ENCODE assay signal across 8 cellular contexts in the genomic region with DNA sequence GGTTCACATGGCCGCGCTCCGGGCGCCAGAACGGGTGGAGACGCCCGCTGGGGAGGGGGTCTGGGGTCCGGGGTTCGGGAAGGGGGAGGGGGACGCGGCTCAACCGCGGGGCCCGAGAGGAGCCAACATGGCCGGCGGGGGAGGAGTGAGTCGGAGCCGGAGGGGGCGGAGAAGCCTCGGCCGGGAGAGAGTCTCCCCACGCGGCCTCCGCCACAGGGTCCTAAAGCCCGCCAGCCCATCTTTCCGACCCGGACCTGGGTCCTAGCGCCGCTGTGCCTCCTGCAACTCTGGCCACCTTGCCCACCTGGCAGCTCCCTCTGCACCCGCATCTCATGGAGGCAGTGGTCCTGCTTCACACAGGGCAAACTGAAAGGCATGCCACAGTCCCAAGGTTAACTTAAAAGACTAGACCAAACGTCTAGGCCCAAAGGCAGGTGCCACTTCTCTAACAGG. TPM values are rescaled to one million over a fixed set of nuclear protein-coding genes. Genes with fewer than 3 reads are reported as not detected.
DNase-seq lines count a peak whose midpoint lies in the region; ATAC-seq and TF ChIP-seq lines count a peak whose summit lies in the region.

Gene BAZ2A, minus strand, starts transcription at position 147 of the 453 bp plus-strand sequence. CDS start 12,796 bp downstream, outside the sequence.

- H3K4me3 ChIP-seq in GM12864 (ENCODE audit: low read depth, low read length) (peak within 1 kb of the TSS; percentile 99), testis (peak within 1 kb of the TSS; percentile 88 to 100)

- TF ChIP-seq CTCF in GM12864 (IDR thresholded peaks at IDR 0.05; ENCODE audit: low read depth, low read length, missing control alignments) (no peak), osteocyte (IDR thresholded peaks at IDR 0.05) (no peak), testis (IDR thresholded peaks at IDR 0.05) (no peak)

- H3K27me3 ChIP-seq in testis = no peaks in the 10 kb centered on the region

- no peaks in the 10 kb centered on the region for H3K36me3 ChIP-seq in testis (ENCODE audit: low read depth, missing control alignments)

- H3K9me3 ChIP-seq in testis = no peaks in the 10 kb centered on the region

- intact Hi-C loops in Right ventricle myocardium inferior (cut with DNase I) (loop anchor here (5.0 kb wide), 1 partner anchor 38 kb away; no protein-coding TSS in a partner anchor), testis (cut with DNase I; ENCODE audit: low total_unique reads) (no loop called here)

- TF ChIP-seq POLR2A in testis (IDR thresholded peaks at IDR 0.05) = no peak

- ATAC-seq in HG02642 (IDR thresholded peaks at IDR 0.05; ENCODE audit: poor library complexity, unreplicated experiment) = peak; percentile 65
- peak; percentile 70 for ATAC-seq in activated naive CD8-positive, alpha-beta T cell treated with anti-CD3 and anti-CD28 coated beads, Interleukin-2, amount 10 ng/mL, durations not matched to agents 7 days and 5 days (ENCODE audit: low read depth)
- peak; percentile 90 for ATAC-seq in Right ventricle myocardium inferior

- peak within 1 kb of the TSS; percentile 86 for H3K27ac Mint-ChIP-seq in activated naive CD8-positive, alpha-beta T cell treated with anti-CD3 and anti-CD28 coated beads, Interleukin-2, amount 10 ng/mL, durations not matched to agents 7 days and 5 days
- H3K27ac Mint-ChIP-seq in osteocyte (ENCODE audit: unreplicated experiment) = peak within 1 kb of the TSS; percentile 92

- DNase-seq in GM12864 (ENCODE audit: low read depth) (no peak), NCI-H128 (lab: John Stamatoyannopoulos, UW; ENCODE audit: unreplicated experiment) (peak; percentile 80), SW480 (ENCODE audit: low spot score) (peak; percentile 79), Right ventricle myocardium inferior (ENCODE audit: missing footprints) (peak; percentile 95), osteocyte (ENCODE audit: extremely low spot score, unreplicated experiment) (peak; percentile 93), testis (peak; percentile 98)
- DNase-seq in activated naive CD8-positive, alpha-beta T cell treated with anti-CD3 and anti-CD28 coated beads, Interleukin-2, amount 10 ng/mL, durations not matched to agents 7 days and 5 days = peak; percentile 88

- H3K4me3 Mint-ChIP-seq in activated naive CD8-positive, alpha-beta T cell treated with anti-CD3 and anti-CD28 coated beads, Interleukin-2, amount 10 ng/mL, durations not matched to agents 7 days and 5 days = peak within 1 kb of the TSS; percentile 84
- H3K4me3 Mint-ChIP-seq in osteocyte (ENCODE audit: unreplicated experiment) = peak within 1 kb of the TSS; percentile 87

- peaks cover 12% of the 10 kb centered on the region for H3K36me3 Mint-ChIP-seq in activated naive CD8-positive, alpha-beta T cell treated with anti-CD3 and anti-CD28 coated beads, Interleukin-2, amount 10 ng/mL, durations not matched to agents 7 days and 5 days
- peaks cover 7% of the 10 kb centered on the region for H3K36me3 Mint-ChIP-seq in osteocyte (ENCODE audit: unreplicated experiment)

- peaks cover 64% of the 10 kb centered on the region for H3K4me1 Mint-ChIP-seq in activated naive CD8-positive, alpha-beta T cell treated with anti-CD3 and anti-CD28 coated beads, Interleukin-2, amount 10 ng/mL, durations not matched to agents 7 days and 5 days
- H3K4me1 Mint-ChIP-seq in osteocyte (ENCODE audit: unreplicated experiment) = peaks cover 62% of the 10 kb centered on the region

- 0 to 1% methylated on average over 1 to 31 of the region's 31 CpGs for WGBS in testis, 2 donors

- H3K27ac ChIP-seq in testis = peak within 1 kb of the TSS; percentile 97

- H3K4me1 ChIP-seq in testis = peaks cover 53% of the 10 kb centered on the region

- H3K9me3 Mint-ChIP-seq in activated naive CD8-positive, alpha-beta T cell treated with anti-CD3 and anti-CD28 coated beads, Interleukin-2, amount 10 ng/mL, durations not matched to agents 7 days and 5 days = no peaks in the 10 kb centered on the region
- no peaks in the 10 kb centered on the region for H3K9me3 Mint-ChIP-seq in osteocyte (ENCODE audit: unreplicated experiment)

- POLR2A ChIA-PET in activated naive CD8-positive, alpha-beta T cell treated with anti-CD3 and anti-CD28 coated beads, Interleukin-2, amount 10 ng/mL, durations not matched to agents 7 days and 5 days (lab: Charles Lee) = interaction anchor here (1.2 to 3.4 kb wide), 5 partner anchors 15 to 270 kb away, joined by 6 to 33 read pairs (median 14); partner anchors contain the start of genes ATP5F1B, PTGES3, RBMS2 and STAT2

- H3K27me3 Mint-ChIP-seq in activated naive CD8-positive, alpha-beta T cell treated with anti-CD3 and anti-CD28 coated beads, Interleukin-2, amount 10 ng/mL, durations not matched to agents 7 days and 5 days = no peaks in the 10 kb centered on the region
- no peaks in the 10 kb centered on the region for H3K27me3 Mint-ChIP-seq in osteocyte (ENCODE audit: unreplicated experiment)

RNA-seq across cellular contexts. Expression of gene BAZ2A, which starts in this region (rescaled TPM):
- 100 to 1,000 TPM; 139 to 145 TPM for total RNA-seq in activated naive CD8-positive, alpha-beta T cell treated with anti-CD3 and anti-CD28 coated beads, Interleukin-2, amount 10 ng/mL, durations not matched to agents 7 days and 5 days
- total RNA-seq in Right ventricle myocardium inferior (31.4 TPM), osteocyte (83.1 and 91.6 TPM in 2 replicates), testis (100 to 1,000 TPM; 250 to 316 TPM)
- polyA plus RNA-seq in testis (ENCODE audit: insufficient read depth, low read depth, low replicate concordance) = 134 TPM
